29 cellular contexts compared by ENCODE assay signal in genomic region chr11:1920128-1920908, GRCh38. TPM values are rescaled to one million over a fixed set of nuclear protein-coding genes. Genes with fewer than 3 reads are reported as not detected.
DNase-seq lines count a peak whose midpoint lies in the region; ATAC-seq and TF ChIP-seq lines count a peak whose summit lies in the region.
"Had no signal": no experiment of that assay in that cellular context is flagged by ENCODE, and none has a peak within 500 bp of the region (broad histone marks: within the 10 kb centered on the region; RNA-seq: fewer than 3 reads in every experiment).

No MANE protein-coding gene starts in this region.

- in situ Hi-C loops in KBM-7 (cut with MboI; ENCODE audit: low pct_unique_long_range_greater_than_20kb, low sequenced_read_pairs), result no loop called here

- peak overlapping the region; percentile 59 for H3K4me3 ChIP-seq in left ventricle myocardium inferior
- no peak overlapping the region for H3K4me3 ChIP-seq in osteoblast (ENCODE audit: insufficient read depth, low read length)
- H3K4me3 ChIP-seq in esophagus squamous epithelium, result no peak overlapping the region
- H3K4me3 ChIP-seq: adrenal gland, body of pancreas, gastroesophageal sphincter, thoracic aorta, vagina had no signal

- H3K36me3 Mint-ChIP-seq in activated T-helper 17 cell treated with anti-CD3 and anti-CD28 coated beads, Interleukin-2, amount 50 U/mL, for 72 hours (ENCODE audit: low read depth), result peaks cover 5% of the 10 kb centered on the region
- H3K36me3 Mint-ChIP-seq in immature natural killer cell, result no peaks in the 10 kb centered on the region
- H3K36me3 Mint-ChIP-seq: activated naive CD4-positive, alpha-beta T cell treated with anti-CD3 and anti-CD28 coated beads, Interleukin-2, amount 10 ng/mL, durations not matched to agents 7 days and 5 days had no signal

- no peak for TF ChIP-seq CTCF in left ventricle myocardium inferior (IDR thresholded peaks at IDR 0.05; ENCODE audit: borderline replicate concordance)
- TF ChIP-seq CTCF in osteoblast (IDR thresholded peaks at IDR 0.05; ENCODE audit: extremely low read depth, low read depth, low read length), result no peak
- TF ChIP-seq CTCF in esophagus squamous epithelium (IDR thresholded peaks at IDR 0.05), result no peak

- H3K4me1 ChIP-seq in left ventricle myocardium inferior (peaks cover 91% of the 10 kb centered on the region), osteoblast (ENCODE audit: insufficient read depth, low read length) (peaks cover 4% of the 10 kb centered on the region), esophagus squamous epithelium (peaks cover 12 to 72% (median 30%) of the 10 kb centered on the region in 3 donors)
- H3K4me1 ChIP-seq: BE2C, body of pancreas had no signal

- ATAC-seq in left cardiac atrium, result no peak
- ATAC-seq in activated T-helper 17 cell treated with anti-CD3 and anti-CD28 coated beads, Interleukin-2, amount 50 U/mL, for 72 hours (replicated peaks), result no peak
- ATAC-seq: body of pancreas, gastroesophageal sphincter had no signal

- no peak for DNase-seq in left ventricle myocardium inferior
- DNase-seq in left cardiac atrium, result no peak
- peak; percentile 78 for DNase-seq in osteoblast (ENCODE audit: insufficient read length, low spot score, missing footprints)
- DNase-seq in esophagus squamous epithelium (lab: John Stamatoyannopoulos, UW), result no peak
- DNase-seq in KBM-7, result no peak
- DNase-seq in AG08395 (ENCODE audit: low spot score), result no peak
- DNase-seq in immature natural killer cell, result no peak
- DNase-seq: activated CD4-positive, alpha-beta memory T cell treated with anti-CD3 and anti-CD28 coated beads, Interleukin-2, amount 10 ng/mL, durations not matched to agents 7 days and 5 days; activated naive CD4-positive, alpha-beta T cell treated with anti-CD3 and anti-CD28 coated beads, Interleukin-2, amount 10 ng/mL, durations not matched to agents 7 days and 5 days; BE2C; body of pancreas; cerebellar nuclear complex; DMS153; hypothalamus; Karpas-422; left colon; NCI-H2029; NCI-H510A treated with DMSO at 0.1 percent for 48 hours; OCI-M1; small intestine had no signal

- 74 to 82% methylated on average over 7 to 13 of the region's 25 CpGs for WGBS in esophagus squamous epithelium, 2 donors

- no peaks in the 10 kb centered on the region for H3K79me2 ChIP-seq in osteoblast (ENCODE audit: insufficient read depth, low read length)

- H3K4me2 ChIP-seq in osteoblast (ENCODE audit: insufficient read depth, low read length), result no peak overlapping the region

- no peak overlapping the region for H2AFZ ChIP-seq in osteoblast (ENCODE audit: low read length)

- TF ChIP-seq POLR2A in esophagus squamous epithelium (IDR thresholded peaks at IDR 0.05), result no peak

- no peaks in the 10 kb centered on the region for H3K9me3 Mint-ChIP-seq in activated T-helper 17 cell treated with anti-CD3 and anti-CD28 coated beads, Interleukin-2, amount 50 U/mL, for 72 hours
- H3K9me3 Mint-ChIP-seq in immature natural killer cell, result no peaks in the 10 kb centered on the region
- H3K9me3 Mint-ChIP-seq: stimulated activated naive CD8-positive, alpha-beta T cell treated with anti-CD3 and anti-CD28 coated beads, Interleukin-15, Interleukin-2, amounts not matched to agents 100 ng/mL and 50 ng/mL, for 24 hours; T-helper 2 cell treated with Interferon-gamma antibody and Interleukin-4, amounts not matched to agents 5 μg/mL and 100 μg/mL, for 36 hours had no signal

- H4K20me1 ChIP-seq in osteoblast (ENCODE audit: insufficient read depth, low read length), result no peaks in the 10 kb centered on the region

- peaks cover 18% of the 10 kb centered on the region for H3K4me1 Mint-ChIP-seq in activated T-helper 17 cell treated with anti-CD3 and anti-CD28 coated beads, Interleukin-2, amount 50 U/mL, for 72 hours
- H3K4me1 Mint-ChIP-seq in immature natural killer cell, result peaks cover 8 to 13% of the 10 kb centered on the region in 2 donors

- H3K27ac Mint-ChIP-seq in activated T-helper 17 cell treated with anti-CD3 and anti-CD28 coated beads, Interleukin-2, amount 50 U/mL, for 72 hours, result peak overlapping the region; percentile 38
- no peak overlapping the region for H3K27ac Mint-ChIP-seq in immature natural killer cell
- H3K27ac Mint-ChIP-seq: activated CD4-positive, alpha-beta memory T cell treated with anti-CD3 and anti-CD28 coated beads, Interleukin-2, amount 10 ng/mL, durations not matched to agents 7 days and 5 days; stimulated activated naive CD8-positive, alpha-beta T cell treated with anti-CD3 and anti-CD28 coated beads, Interleukin-15, Interleukin-2, amounts not matched to agents 100 ng/mL and 50 ng/mL, for 24 hours; T-helper 2 cell treated with Interferon-gamma antibody and Interleukin-4, amounts not matched to agents 5 μg/mL and 100 μg/mL, for 36 hours had no signal

- H3K36me3 ChIP-seq in left ventricle myocardium inferior (no peaks in the 10 kb centered on the region), osteoblast (ENCODE audit: insufficient read depth, low read length) (no peaks in the 10 kb centered on the region), esophagus squamous epithelium (no peaks in the 10 kb centered on the region)
- H3K36me3 ChIP-seq: adrenal gland, BE2C, gastroesophageal sphincter, thoracic aorta, vagina had no signal

- H3K27me3 ChIP-seq in left ventricle myocardium inferior (ENCODE audit: low read depth) (no peaks in the 10 kb centered on the region), osteoblast (ENCODE audit: insufficient read depth, low read length) (peaks cover 3% of the 10 kb centered on the region), esophagus squamous epithelium (peaks cover 0 to 19% (median 0%) of the 10 kb centered on the region in 4 donors)
- H3K27me3 ChIP-seq: adrenal gland, BE2C, body of pancreas, vagina had no signal

- H3K9me3 ChIP-seq in left ventricle myocardium inferior (replicated peaks) (no peaks in the 10 kb centered on the region), osteoblast (ENCODE audit: low read depth, low read length) (no peaks in the 10 kb centered on the region), esophagus squamous epithelium (no peaks in the 10 kb centered on the region)
- H3K9me3 ChIP-seq: adrenal gland, BE2C, body of pancreas, gastroesophageal sphincter, thoracic aorta, vagina had no signal

- H3K27me3 Mint-ChIP-seq in activated T-helper 17 cell treated with anti-CD3 and anti-CD28 coated beads, Interleukin-2, amount 50 U/mL, for 72 hours, result peaks cover 3% of the 10 kb centered on the region
- H3K27me3 Mint-ChIP-seq in immature natural killer cell (ENCODE audit: low read depth in 3 of 3), result peaks cover 10 to 17% (median 16%) of the 10 kb centered on the region in 3 donors
- H3K27me3 Mint-ChIP-seq: stimulated activated naive CD8-positive, alpha-beta T cell treated with anti-CD3 and anti-CD28 coated beads, Interleukin-15, Interleukin-2, amounts not matched to agents 100 ng/mL and 50 ng/mL, for 24 hours had no signal

- no peak overlapping the region for H3K4me3 Mint-ChIP-seq in activated T-helper 17 cell treated with anti-CD3 and anti-CD28 coated beads, Interleukin-2, amount 50 U/mL, for 72 hours
- no peak overlapping the region for H3K4me3 Mint-ChIP-seq in immature natural killer cell
- H3K4me3 Mint-ChIP-seq: activated CD4-positive, alpha-beta memory T cell treated with anti-CD3 and anti-CD28 coated beads, Interleukin-2, amount 10 ng/mL, durations not matched to agents 7 days and 5 days; activated naive CD4-positive, alpha-beta T cell treated with anti-CD3 and anti-CD28 coated beads, Interleukin-2, amount 10 ng/mL, durations not matched to agents 7 days and 5 days; stimulated activated naive CD8-positive, alpha-beta T cell treated with anti-CD3 and anti-CD28 coated beads, Interleukin-15, Interleukin-2, amounts not matched to agents 100 ng/mL and 50 ng/mL, for 24 hours; T-helper 2 cell treated with Interferon-gamma antibody and Interleukin-4, amounts not matched to agents 5 μg/mL and 100 μg/mL, for 36 hours had no signal

- intact Hi-C loops in left ventricle myocardium inferior (cut with micrococcal nuclease), result loop anchor here (5.0 kb wide), 1 partner anchor 38 kb away; no protein-coding TSS in a partner anchor
- intact Hi-C loops in left cardiac atrium (cut with DNase I), result no loop called here
- intact Hi-C loops in esophagus squamous epithelium (cut with DNase I), result loop anchor here (10.0 kb wide), 2 partner anchors 76 to 226 kb away; partner anchors contain the start of gene KRTAP5-6

- H3K27ac ChIP-seq in left ventricle myocardium inferior (replicated peaks) (peak overlapping the region; percentile 92), osteoblast (ENCODE audit: low read depth, low read length) (no peak overlapping the region), esophagus squamous epithelium (no peak overlapping the region)
- H3K27ac ChIP-seq: body of pancreas, thoracic aorta had no signal

RNA-seq across cellular contexts. Expression of gene TNNT3, which starts 0.8 kb away (rescaled TPM):
- total RNA-seq in left ventricle myocardium inferior (30.7 TPM), left cardiac atrium (10 to 100 TPM; 11.7 to 28.5 TPM), osteoblast (not detected in 2 replicates), esophagus squamous epithelium (1 to 10 TPM in 2 of 4 donors, under 1 TPM in 1, not detected in 1; 0.76 to 3.1 (median 1.6) TPM)
- 10 to 100 TPM in 1 of 2 donors, 1 to 10 TPM in 1; 2.1 to 26.2 TPM for total RNA-seq in activated T-helper 17 cell treated with anti-CD3 and anti-CD28 coated beads, Interleukin-2, amount 50 U/mL, for 72 hours
- polyA plus RNA-seq in immature natural killer cell, result not detected
- total RNA-seq: fibroblast of lung had no signal
- polyA plus RNA-seq: fibroblast of lung had no signal

RNA-seq across cellular contexts. Expression of gene MRPL23, which starts 26.8 kb away (rescaled TPM):
- total RNA-seq in left ventricle myocardium inferior (93.6 TPM), left cardiac atrium (10 to 100 TPM; 42.8 to 77.1 TPM), osteoblast (84.9 and 94.5 TPM in 2 replicates), esophagus squamous epithelium (100 to 1,000 TPM; 128 to 231 (median 155) TPM)
- total RNA-seq in activated T-helper 17 cell treated with anti-CD3 and anti-CD28 coated beads, Interleukin-2, amount 50 U/mL, for 72 hours, result 100 to 1,000 TPM in 1 of 2 donors, 10 to 100 TPM in 1; 84.4 to 119 TPM
- 10 to 100 TPM; 20.9 to 44.4 (median 42.4) TPM for polyA plus RNA-seq in immature natural killer cell

RNA-seq across cellular contexts. Expression of gene PRR33, which starts 28.6 kb away (rescaled TPM):
- total RNA-seq in left ventricle myocardium inferior (2.4 TPM), left cardiac atrium (under 1 TPM; 0.10 to 0.50 TPM), osteoblast (not detected in 2 replicates), esophagus squamous epithelium (not detected)
- under 1 TPM in 1 of 2 donors, not detected in 1; 0.11 TPM for total RNA-seq in activated T-helper 17 cell treated with anti-CD3 and anti-CD28 coated beads, Interleukin-2, amount 50 U/mL, for 72 hours
- polyA plus RNA-seq in immature natural killer cell, result under 1 TPM in 1 of 3 donors, not detected in 2; 0.35 TPM
- total RNA-seq: body of pancreas, fibroblast of lung, gastroesophageal sphincter, left colon, omental fat pad, vagina had no signal
- polyA plus RNA-seq: fibroblast of lung had no signal

Comparison
In these comparisons a context has a peak if more than half of its experiments do, and no peak if none do; other contexts are left out.
1. intact Hi-C loops: an anchor here in left ventricle myocardium inferior (5.0 kb wide) and esophagus squamous epithelium (10.0 kb wide); none called in left cardiac atrium.